8 cellular contexts compared by ENCODE assay signal in genomic region chr13:33194820-33195692, GRCh38.
DNase-seq lines count a peak whose midpoint lies in the region; ATAC-seq, FAIRE-seq and TF ChIP-seq lines count a peak whose summit lies in the region.

No MANE protein-coding gene starts in this region.

- no peak for TF ChIP-seq POLR2A in H54 (IDR thresholded peaks at IDR 0.05; ENCODE audit: low read depth, low read length)

- ATAC-seq in GM18870 (IDR thresholded peaks at IDR 0.05; ENCODE audit: unreplicated experiment) (peak; percentile 92), HG02840 (IDR thresholded peaks at IDR 0.05; ENCODE audit: low FRiP score, unreplicated experiment) (peak; percentile 86)

- peak; percentile 16 for DNase-seq in SHP77 treated with DMSO at 0.1 percent for 48 hours (lab: John Stamatoyannopoulos, UW)
- peak; percentile 47 for DNase-seq in hepatic stellate cell (ENCODE audit: low spot score)
- no peak for DNase-seq in DMS79 treated with DMSO at 0.1 percent for 48 hours (lab: John Stamatoyannopoulos, UW)
- DNase-seq in NCI-H1105 treated with DMSO at 0.1 percent for 48 hours (lab: John Stamatoyannopoulos, UW): no peak
- DNase-seq in H54 (ENCODE audit: insufficient read length, low spot score): no peak
- DNase-seq in DMS79 (lab: John Stamatoyannopoulos, UW): no peak

- FAIRE-seq in H54 (lab: Jason Lieb, UNC): no peak

Comparison
In these comparisons a context has a peak if more than half of its experiments do, and no peak if none do; other contexts are left out.
1. DNase-seq: peak in SHP77 treated with DMSO at 0.1 percent for 48 hours (single experiment) and hepatic stellate cell (single experiment); none in DMS79 treated with DMSO at 0.1 percent for 48 hours (single experiment), NCI-H1105 treated with DMSO at 0.1 percent for 48 hours (single experiment), H54 (single experiment) and DMS79 (single experiment).